In the genomic region with DNA sequence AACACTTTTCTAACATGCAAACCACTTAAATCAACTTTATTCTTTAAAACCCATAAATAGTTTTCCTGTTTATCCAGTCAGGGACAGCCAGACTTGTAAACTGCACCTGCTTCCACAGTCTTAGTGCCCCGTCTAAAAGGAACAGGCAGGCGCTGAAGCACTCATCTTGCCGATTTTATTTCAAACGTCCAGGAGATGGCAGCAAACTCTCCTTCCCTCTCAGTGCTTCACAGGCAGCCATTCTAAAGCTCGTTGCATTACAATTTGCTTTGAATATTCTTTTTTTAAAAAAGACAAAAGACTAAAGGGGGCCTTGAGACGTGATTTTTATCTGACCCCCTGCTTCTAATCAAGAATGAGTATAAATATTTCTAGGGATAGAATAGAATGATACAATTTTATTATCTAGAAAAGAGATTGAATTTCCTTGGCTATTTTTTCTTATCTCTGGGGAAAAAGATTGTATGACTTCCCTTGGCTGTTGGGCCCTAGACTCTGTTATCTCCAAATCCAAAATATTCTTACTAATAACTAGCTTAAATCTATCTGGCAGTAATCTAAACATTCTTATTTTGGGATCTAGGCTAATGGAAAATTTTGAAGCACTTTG, we compare ENCODE assay signal across 8 cellular contexts.
DNase-seq lines count a peak whose midpoint lies in the region; ATAC-seq and TF ChIP-seq lines count a peak whose summit lies in the region.

No MANE protein-coding gene starts in this region.

- no peak overlapping the region for H3K4me3 Mint-ChIP-seq in Caco-2 (ENCODE audit: unreplicated experiment)
- no peak overlapping the region for H3K4me3 Mint-ChIP-seq in activated CD4-positive, alpha-beta T cell treated with anti-CD3 and anti-CD28 coated beads, Interleukin-2, amount 10 ng/mL, durations not matched to agents 7 days and 5 days
- H3K4me3 Mint-ChIP-seq in naive B cell = no peak overlapping the region

- H3K27me3 ChIP-seq in Caco-2 (replicated peaks; ENCODE audit: control insufficient read depth, insufficient read depth, low read length) (no peaks in the 10 kb centered on the region), suprapubic skin (no peaks in the 10 kb centered on the region)

- no peaks in the 10 kb centered on the region for H3K9me3 Mint-ChIP-seq in Caco-2 (ENCODE audit: unreplicated experiment)
- H3K9me3 Mint-ChIP-seq in activated CD4-positive, alpha-beta T cell treated with anti-CD3 and anti-CD28 coated beads, Interleukin-2, amount 10 ng/mL, durations not matched to agents 7 days and 5 days = no peaks in the 10 kb centered on the region
- H3K9me3 Mint-ChIP-seq in naive B cell = no peaks in the 10 kb centered on the region

- ATAC-seq in GM19395 (IDR thresholded peaks at IDR 0.05; ENCODE audit: unreplicated experiment) (peak; percentile 80), HG03432 (IDR thresholded peaks at IDR 0.05; ENCODE audit: unreplicated experiment) (peak; percentile 84), naive B cell (ENCODE audit: low read depth in 2 of 2) (peak; percentile 80 to 93)

- H3K4me1 ChIP-seq in Caco-2 (peaks cover 10% of the 10 kb centered on the region), suprapubic skin (peaks cover 19% of the 10 kb centered on the region)

- BruUV-seq in Caco-2 (replicated peaks; lab: Mats Ljungman, UMichigan) = no TSS peak

- H3K9me3 ChIP-seq in Caco-2 (no peaks in the 10 kb centered on the region), suprapubic skin (no peaks in the 10 kb centered on the region)

- H3K36me3 ChIP-seq in Caco-2 (ENCODE audit: control insufficient read depth, insufficient read depth, low read length) (no peaks in the 10 kb centered on the region), suprapubic skin (no peaks in the 10 kb centered on the region)

- WGBS in suprapubic skin = 2% methylated on average over 6 of the region's 6 CpGs

- no peaks in the 10 kb centered on the region for H3K27me3 Mint-ChIP-seq in Caco-2 (ENCODE audit: insufficient read depth, unreplicated experiment)
- no peaks in the 10 kb centered on the region for H3K27me3 Mint-ChIP-seq in activated CD4-positive, alpha-beta T cell treated with anti-CD3 and anti-CD28 coated beads, Interleukin-2, amount 10 ng/mL, durations not matched to agents 7 days and 5 days
- H3K27me3 Mint-ChIP-seq in naive B cell = no peaks in the 10 kb centered on the region

- DNase-seq in Caco-2 (peak; percentile 72 to 78), NCI-H510A treated with DMSO at 0.1 percent for 48 hours (lab: John Stamatoyannopoulos, UW) (peak; percentile 76), epithelial cell of esophagus (ENCODE audit: low read depth) (peak; percentile 84), naive B cell (peak; percentile 46), suprapubic skin (ENCODE audit: low spot score in 2 of 2) (no peak)
- peak; percentile 73 for DNase-seq in activated CD4-positive, alpha-beta T cell treated with anti-CD3 and anti-CD28 coated beads, Interleukin-2, amount 10 ng/mL, durations not matched to agents 7 days and 5 days

- H3K4me1 Mint-ChIP-seq in Caco-2 (ENCODE audit: low read depth, unreplicated experiment) = peaks cover 20% of the 10 kb centered on the region
- peaks cover 10% of the 10 kb centered on the region for H3K4me1 Mint-ChIP-seq in activated CD4-positive, alpha-beta T cell treated with anti-CD3 and anti-CD28 coated beads, Interleukin-2, amount 10 ng/mL, durations not matched to agents 7 days and 5 days
- H3K4me1 Mint-ChIP-seq in naive B cell = peaks cover 0 to 9% (median 0%) of the 10 kb centered on the region in 3 donors

- H3K4me3 ChIP-seq in Caco-2 (ENCODE audit: low read depth, low read length) = no peak overlapping the region
- no peak overlapping the region for H3K4me3 ChIP-seq in epithelial cell of esophagus (ENCODE audit: low read length)
- no peak overlapping the region for H3K4me3 ChIP-seq in suprapubic skin

- no peak for TF ChIP-seq POLR2A in suprapubic skin (IDR thresholded peaks at IDR 0.05)

- intact Hi-C loops in Caco-2 (cut with micrococcal nuclease; ENCODE audit: unreplicated experiment) = loop anchor here (1.0 kb wide), 6 partner anchors 39 to 258 kb away; a partner anchor contains a TSS

- CTCF ChIA-PET in Caco-2 (lab: Charles Lee) = interaction anchor here (0.6 to 1.7 kb wide), 19 partner anchors 9 to 258 kb away, joined by 3 to 18 read pairs (median 4); a partner anchor contains a TSS
- CTCF ChIA-PET in activated CD4-positive, alpha-beta T cell treated with anti-CD3 and anti-CD28 coated beads, Interleukin-2, amount 10 ng/mL, durations not matched to agents 7 days and 5 days (lab: Charles Lee) = interaction anchor here (1.1 kb wide), 1 partner anchor 66 kb away, joined by 3 read pairs; no protein-coding TSS in a partner anchor

- POLR2A ChIA-PET in Caco-2 (lab: Charles Lee) = interaction anchor here (1.0 kb wide), 1 partner anchor 171 kb away, joined by 7 read pairs; a partner anchor contains a TSS
- POLR2A ChIA-PET in activated CD4-positive, alpha-beta T cell treated with anti-CD3 and anti-CD28 coated beads, Interleukin-2, amount 10 ng/mL, durations not matched to agents 7 days and 5 days (lab: Charles Lee) = no interaction called here

- TF ChIP-seq EP300 in suprapubic skin (IDR thresholded peaks at IDR 0.05) = no peak

- H3K27ac ChIP-seq in suprapubic skin = no peak overlapping the region

- peak; percentile 62 to 77 for TF ChIP-seq CTCF in Caco-2 (IDR thresholded peaks at IDR 0.05; ENCODE audit: insufficient read depth in 1 of 2, low read depth in 1 of 2, low read length in 1 of 2, severe bottlenecking in 1 of 2, unreplicated experiment in 1 of 2)
- peak; percentile 73 for TF ChIP-seq CTCF in epithelial cell of esophagus (IDR thresholded peaks at IDR 0.05; ENCODE audit: insufficient read depth, low read depth, low read length, missing control alignments)
- peak; percentile 30 to 39 for TF ChIP-seq CTCF in suprapubic skin (IDR thresholded peaks at IDR 0.05)

- peaks cover 5% of the 10 kb centered on the region for H3K36me3 Mint-ChIP-seq in Caco-2 (ENCODE audit: insufficient read depth, unreplicated experiment)
- H3K36me3 Mint-ChIP-seq in activated CD4-positive, alpha-beta T cell treated with anti-CD3 and anti-CD28 coated beads, Interleukin-2, amount 10 ng/mL, durations not matched to agents 7 days and 5 days (ENCODE audit: low read depth) = no peaks in the 10 kb centered on the region
- H3K36me3 Mint-ChIP-seq in naive B cell = no peaks in the 10 kb centered on the region

- H3K27ac Mint-ChIP-seq in Caco-2 (ENCODE audit: unreplicated experiment) (no peak overlapping the region), naive B cell (peak overlapping the region in 1 of 6 donors; percentile 63)
- no peak overlapping the region for H3K27ac Mint-ChIP-seq in activated CD4-positive, alpha-beta T cell treated with anti-CD3 and anti-CD28 coated beads, Interleukin-2, amount 10 ng/mL, durations not matched to agents 7 days and 5 days

Comparison
In these comparisons a context has a peak if more than half of its experiments do, and no peak if none do; other contexts are left out.
1. DNase-seq: peak in Caco-2 (2 of 2), NCI-H510A treated with DMSO at 0.1 percent for 48 hours (single experiment), activated CD4-positive, alpha-beta T cell treated with anti-CD3 and anti-CD28 coated beads, Interleukin-2, amount 10 ng/mL, durations not matched to agents 7 days and 5 days (single experiment), epithelial cell of esophagus (single experiment) and naive B cell (single experiment); none in suprapubic skin (0 of 2).
2. Peak in every context shown above with its lines, with median percentiles within 50 percentile points of each other: CTCF ChIP-seq and ATAC-seq.